ENCODE assay signal across 2 cellular contexts in genomic region chr9:28487561-28487960, GRCh38.
TF ChIP-seq lines count a peak whose summit lies in the region.

No MANE protein-coding gene starts in this region.

TF ChIP-seq in A549, 52 proteins besides CTCF, POLR2A, EP300 and RAD21 (continued from another document):
- TF ChIP-seq SMC3 (IDR thresholded peaks at IDR 0.05) (no peak), RNF2 (IDR thresholded peaks at IDR 0.05; ENCODE audit: borderline replicate concordance, low read depth) (no peak)

TF ChIP-seq in GM23338, 12 proteins besides CTCF, POLR2A, EP300 and RAD21:
- TF ChIP-seq ZNF462 (CRISPR knock-in tag; IDR thresholded peaks at IDR 0.05) (no peak), STAT1 (IDR thresholded peaks at IDR 0.05; ENCODE audit: unreplicated experiment) (no peak), REST (IDR thresholded peaks at IDR 0.05; ENCODE audit: unreplicated experiment) (no peak), NANOG (IDR thresholded peaks at IDR 0.05; ENCODE audit: borderline replicate concordance) (no peak), POLR2AphosphoS5 (IDR thresholded peaks at IDR 0.05; ENCODE audit: low read depth) (no peak), ZNF331 (CRISPR knock-in tag; IDR thresholded peaks at IDR 0.05; ENCODE audit: low read depth) (no peak), ZNF114 (CRISPR knock-in tag; IDR thresholded peaks at IDR 0.05) (no peak), EZH2 (IDR thresholded peaks at IDR 0.05; ENCODE audit: low read depth, unreplicated experiment) (no peak), EZH2phosphoT487 (IDR thresholded peaks at IDR 0.05; ENCODE audit: unreplicated experiment) (no peak), CREB1 (CRISPR knock-in tag; IDR thresholded peaks at IDR 0.05; ENCODE audit: low read depth) (no peak), JUNB (IDR thresholded peaks at IDR 0.05; ENCODE audit: unreplicated experiment) (no peak), ETS1 (IDR thresholded peaks at IDR 0.05) (no peak)
